ENCODE assay signal across 2 cellular contexts in the genomic region with DNA sequence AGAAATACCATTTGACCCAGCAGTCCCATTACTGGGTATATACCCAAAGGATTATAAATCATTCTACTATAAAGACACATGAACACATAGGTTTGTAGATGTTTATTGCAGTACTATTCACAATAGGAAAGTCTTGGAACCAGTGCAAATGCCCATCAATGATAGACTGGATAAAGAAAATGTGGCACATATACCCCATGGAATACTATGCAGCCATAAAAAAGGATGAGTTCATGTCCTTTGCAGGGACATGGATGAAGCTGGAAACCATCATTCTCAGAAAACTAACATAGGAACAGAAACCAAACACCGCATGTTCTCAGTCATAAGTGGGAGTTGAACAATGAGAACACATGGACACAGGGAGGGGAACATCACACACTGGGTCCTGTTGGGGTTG.
DNase-seq lines count a peak whose midpoint lies in the region; ATAC-seq, FAIRE-seq and TF ChIP-seq lines count a peak whose summit lies in the region.
"Not testable (repeated sequence)": the region's sequence is repeated elsewhere in the genome, so short reads cannot be mapped to it uniquely, and the experiment has no call there.

No MANE protein-coding gene starts in this region.

- not testable (repeated sequence) for H3K4me1 ChIP-seq in HEK293 (ENCODE audit: control insufficient read depth, insufficient read depth, low read length); K562 (replicated peaks in 1 of 2; ENCODE audit: control insufficient read depth in 2 of 2, insufficient read depth in 2 of 2, low read length in 2 of 2)

- H3K79me2 ChIP-seq in K562 (ENCODE audit: control insufficient read depth, insufficient read depth, low read length) = not testable (repeated sequence)

- not testable (repeated sequence) for H2AFZ ChIP-seq in K562 (ENCODE audit: low read depth, low read length)

- intact Hi-C loops in K562 (cut with micrococcal nuclease) = not testable (repeated sequence)

- not testable (repeated sequence) for ATAC-seq in K562

- POLR2A ChIA-PET in HEK293 (lab: Yijun Ruan, JAX); K562 (lab: Yijun Ruan, JAX): not testable (repeated sequence)

- TF ChIP-seq CTCF in HEK293 (tag by site-specific recombination; IDR thresholded peaks at IDR 0.05); K562 (IDR thresholded peaks at IDR 0.05 in 2 of 3, conservative IDR thresholded peaks at IDR 0.05 in 1 of 3; ENCODE audit: insufficient read depth in 2 of 3, low read depth in 1 of 3, low read length in 3 of 3): not testable (repeated sequence)

- in situ Hi-C loops in K562 (cut with MboI) = not testable (repeated sequence)

- not testable (repeated sequence) for TF ChIP-seq EP300 in K562 (IDR thresholded peaks at IDR 0.05; ENCODE audit: low read length)

- not testable (repeated sequence) for H3K27me3 ChIP-seq in K562 (ENCODE audit: control insufficient read depth in 2 of 2, insufficient read depth in 2 of 2, low read length in 2 of 2)

- H3K36me3 ChIP-seq in HEK293 (ENCODE audit: control insufficient read depth in 2 of 2, insufficient read depth in 1 of 2, low read length in 2 of 2); K562 (ENCODE audit: control insufficient read depth, insufficient read depth, low read length): not testable (repeated sequence)

- TF ChIP-seq RAD21 in K562 (CRISPR knock-in tag; conservative IDR thresholded peaks at IDR 0.05 in 1 of 2, IDR thresholded peaks at IDR 0.05 in 1 of 2) = not testable (repeated sequence)

- not testable (repeated sequence) for DNase-seq in K562 (ENCODE audit: extremely low read depth in 1 of 4, low spot score in 3 of 4)

- not testable (repeated sequence) for H4K20me1 ChIP-seq in K562 (replicated peaks; ENCODE audit: control insufficient read depth, insufficient read depth, low read length)

- CTCF ChIA-PET in HEK293 (lab: Yijun Ruan, JAX); K562 (lab: Yijun Ruan, JAX; ENCODE audit: low intra/inter-chr PET ratio): not testable (repeated sequence)

- H3K27ac ChIP-seq in HEK293 (ENCODE audit: extremely low read depth, low read depth, low read length); K562 (ENCODE audit: extremely low read depth, low read depth, low read length): not testable (repeated sequence)

- H3K9me3 ChIP-seq in HEK293 (ENCODE audit: control insufficient read depth, insufficient read depth, low read depth, low read length); K562 (replicated peaks; ENCODE audit: control insufficient read depth, insufficient read depth, low read depth, low read length): not testable (repeated sequence)

- not testable (repeated sequence) for H3K9me1 ChIP-seq in K562 (ENCODE audit: control insufficient read depth, insufficient read depth, low read length)

- not testable (repeated sequence) for FAIRE-seq in K562 (lab: Jason Lieb, UNC)

- H3K9ac ChIP-seq in K562 (ENCODE audit: insufficient read depth in 1 of 2, low read depth in 2 of 2, low read length in 2 of 2) = not testable (repeated sequence)

- H3K4me3 ChIP-seq in HEK293 (ENCODE audit: low read depth, low read length); K562: not testable (repeated sequence)

- H3K4me2 ChIP-seq in K562 (ENCODE audit: insufficient read depth, low read length) = not testable (repeated sequence)

- 33% methylated on average over 1 of the region's 1 CpG for WGBS in K562 (ENCODE audit: insufficient coverage, low coverage, missing lambda C conversion rate)

- TF ChIP-seq POLR2A in K562 (conservative IDR thresholded peaks at IDR 0.05) = not testable (repeated sequence)

- BruUV-seq in K562 (replicated peaks; lab: Mats Ljungman, UMichigan) = not testable (repeated sequence)

TF ChIP-seq in HEK293, 187 proteins besides CTCF, POLR2A, EP300 and RAD21:
- peak; percentile 79; the same call in 1 of the 2 replicates for TF ChIP-seq ZNF280D (tag by site-specific recombination; IDR thresholded peaks at IDR 0.05)
- peak; percentile 89 for TF ChIP-seq ZNF146 (tag by site-specific recombination; IDR thresholded peaks at IDR 0.05)

TF ChIP-seq in K562, 482 proteins besides CTCF, POLR2A, EP300 and RAD21:
- peak; percentile 57 for TF ChIP-seq ZNF146 (CRISPR knock-in tag; IDR thresholded peaks at IDR 0.05; ENCODE audit: unreplicated experiment)
- TF ChIP-seq BCOR (IDR thresholded peaks at IDR 0.05) = 0 out of 2 replicates have a peak, but pooled peaks have one; percentile 30
